Comparison of ENCODE assay signal across 1 cellular context in genomic region chr20:23629017-23629541, GRCh38.
TF ChIP-seq lines count a peak whose summit lies in the region.

No MANE protein-coding gene starts in this region.

TF ChIP-seq in HepG2, 621 proteins besides CTCF, POLR2A, EP300 and RAD21 (continued from another document and continues in another):
- TF ChIP-seq E2F5 (CRISPR knock-in tag; conservative IDR thresholded peaks at IDR 0.05) (0 out of 2 replicates have a peak, but pooled peaks have one; percentile 21), RERE (CRISPR knock-in tag; IDR thresholded peaks at IDR 0.05; ENCODE audit: low read depth) (peak; percentile 83; the same call in 1 of the 2 replicates), ZNF772 (CRISPR knock-in tag; IDR thresholded peaks at IDR 0.05) (peak; percentile 95; the same call in 1 of the 2 replicates), FOXK1 (CRISPR knock-in tag; IDR thresholded peaks at IDR 0.05; ENCODE audit: borderline replicate concordance, low read depth) (peak; percentile 92), JDP2 (CRISPR knock-in tag; IDR thresholded peaks at IDR 0.05; ENCODE audit: borderline replicate concordance) (no peak; the same call in 1 of the 2 replicates), ISX (CRISPR knock-in tag; conservative IDR thresholded peaks at IDR 0.05) (no peak), BCLAF1 (IDR thresholded peaks at IDR 0.05) (no peak), ZNF839 (CRISPR knock-in tag; IDR thresholded peaks at IDR 0.05; ENCODE audit: borderline replicate concordance) (no peak), ZNF569 (CRISPR knock-in tag; IDR thresholded peaks at IDR 0.05; ENCODE audit: borderline replicate concordance) (no peak), ZNF562 (CRISPR knock-in tag; IDR thresholded peaks at IDR 0.05; ENCODE audit: borderline replicate concordance) (no peak), GABPB1 (CRISPR knock-in tag; IDR thresholded peaks at IDR 0.05) (peak; percentile 50), ZNF12 (CRISPR knock-in tag; IDR thresholded peaks at IDR 0.05) (peak; percentile 55; the same call in 1 of the 2 replicates), ZXDC (CRISPR knock-in tag; IDR thresholded peaks at IDR 0.05) (no peak), ZNF326 (CRISPR knock-in tag; IDR thresholded peaks at IDR 0.05; ENCODE audit: borderline replicate concordance) (no peak), ZNF441 (CRISPR knock-in tag; IDR thresholded peaks at IDR 0.05; ENCODE audit: borderline replicate concordance) (peak; percentile 91), RNF2 (conservative IDR thresholded peaks at IDR 0.05; ENCODE audit: low read depth) (peak; percentile 97), TFE3 (CRISPR knock-in tag; IDR thresholded peaks at IDR 0.05) (peak; percentile 96), ZMAT3 (CRISPR knock-in tag; conservative IDR thresholded peaks at IDR 0.05) (peak; percentile 94), HNRNPL (IDR thresholded peaks at IDR 0.05; ENCODE audit: low read depth, low read length) (no peak), ZNF639 (CRISPR knock-in tag; conservative IDR thresholded peaks at IDR 0.05) (peak; percentile 44), KMT2A (CRISPR knock-in tag; IDR thresholded peaks at IDR 0.05) (no peak), ZFP36L2 (CRISPR knock-in tag; IDR thresholded peaks at IDR 0.05) (peak; percentile 85; the same call in 1 of the 2 replicates), YEATS2 (CRISPR knock-in tag; IDR thresholded peaks at IDR 0.05; ENCODE audit: borderline replicate concordance) (peak; percentile 74; the same call in 1 of the 2 replicates), GRHL1 (CRISPR knock-in tag; conservative IDR thresholded peaks at IDR 0.05) (no peak), SNAPC5 (CRISPR knock-in tag; IDR thresholded peaks at IDR 0.05; ENCODE audit: borderline replicate concordance) (peak; percentile 87; the same call in 1 of the 2 replicates), HOXA7 (CRISPR knock-in tag; IDR thresholded peaks at IDR 0.05) (no peak), CC2D1A (CRISPR knock-in tag; IDR thresholded peaks at IDR 0.05) (no peak), ZFP41 (CRISPR knock-in tag; IDR thresholded peaks at IDR 0.05; ENCODE audit: borderline replicate concordance) (peak; percentile 85; the same call in 1 of the 2 replicates), ZNF451 (CRISPR knock-in tag; IDR thresholded peaks at IDR 0.05) (peak; percentile 56; the same call in 1 of the 2 replicates)
